Comparison of ENCODE assay signal across 1 cellular context in genomic region chr3:196192036-196193001, GRCh38.
TF ChIP-seq lines count a peak whose summit lies in the region.

No MANE protein-coding gene starts in this region.

TF ChIP-seq in HepG2, 621 proteins besides CTCF, POLR2A, EP300 and RAD21:
- TF ChIP-seq SAP130 (CRISPR knock-in tag; IDR thresholded peaks at IDR 0.05; ENCODE audit: low read depth), result peak; percentile 76
- TF ChIP-seq BRD4 (CRISPR knock-in tag; IDR thresholded peaks at IDR 0.05), result no peak
- peak; percentile 34; the same call in 1 of the 2 replicates for TF ChIP-seq MED1 (CRISPR knock-in tag; IDR thresholded peaks at IDR 0.05)
- TF ChIP-seq STAG1 (CRISPR knock-in tag; IDR thresholded peaks at IDR 0.05), result peak; percentile 55
- TF ChIP-seq HIC2 (CRISPR knock-in tag; IDR thresholded peaks at IDR 0.05; ENCODE audit: low read depth), result 0 out of 2 replicates have a peak, but pooled peaks have one; percentile 29
- peak in 1 of 2 experiments; percentile 27; a peak in 1 of 4 replicates for TF ChIP-seq HMGXB4 (CRISPR knock-in tag; IDR thresholded peaks at IDR 0.05; ENCODE audit: borderline replicate concordance in 1 of 2, low read depth in 1 of 2)
- TF ChIP-seq MEF2D (CRISPR knock-in tag; IDR thresholded peaks at IDR 0.05), result 0 out of 2 replicates have a peak, but pooled peaks have one; percentile 27
- peak; percentile 47; the same call in 1 of the 2 replicates for TF ChIP-seq TARDBP (CRISPR knock-in tag; IDR thresholded peaks at IDR 0.05)
- TF ChIP-seq MIXL1 (CRISPR knock-in tag; IDR thresholded peaks at IDR 0.05), result 0 out of 2 replicates have a peak, but pooled peaks have one; percentile 31
- 0 out of 2 replicates have a peak, but pooled peaks have one; percentile 42 for TF ChIP-seq FOXC1 (CRISPR knock-in tag; IDR thresholded peaks at IDR 0.05; ENCODE audit: borderline replicate concordance)
- no peak for TF ChIP-seq ATF1 (CRISPR knock-in tag; IDR thresholded peaks at IDR 0.05)
- no peak for TF ChIP-seq ZBTB39 (CRISPR knock-in tag; IDR thresholded peaks at IDR 0.05)
- 0 out of 2 replicates have a peak, but pooled peaks have one; percentile 71 for TF ChIP-seq NRL (CRISPR knock-in tag; IDR thresholded peaks at IDR 0.05; ENCODE audit: borderline replicate concordance)
- TF ChIP-seq ZNF24 (IDR thresholded peaks at IDR 0.05), result no peak
- TF ChIP-seq ZFY (CRISPR knock-in tag; IDR thresholded peaks at IDR 0.05), result 0 out of 2 replicates have a peak, but pooled peaks have one; percentile 39
- 0 out of 2 replicates have a peak, but pooled peaks have one; percentile 36 for TF ChIP-seq YEATS4 (CRISPR knock-in tag; IDR thresholded peaks at IDR 0.05; ENCODE audit: borderline replicate concordance)
- TF ChIP-seq KDM2A (CRISPR knock-in tag; IDR thresholded peaks at IDR 0.05; ENCODE audit: borderline replicate concordance, low read depth), result 0 out of 2 replicates have a peak, but pooled peaks have one; percentile 20
- TF ChIP-seq TEAD3 (CRISPR knock-in tag; optimal IDR thresholded peaks at IDR 0.05; ENCODE audit: borderline replicate concordance), result peak; percentile 7
- 0 out of 2 replicates have a peak, but pooled peaks have one; percentile 32 for TF ChIP-seq ZNF891 (CRISPR knock-in tag; IDR thresholded peaks at IDR 0.05)
- peak; percentile 30; the same call in 1 of the 2 replicates for TF ChIP-seq ETV5 (CRISPR knock-in tag; IDR thresholded peaks at IDR 0.05; ENCODE audit: borderline replicate concordance)
- no peak for TF ChIP-seq ZNF615 (CRISPR knock-in tag; IDR thresholded peaks at IDR 0.05; ENCODE audit: borderline replicate concordance)
- 0 out of 2 replicates have a peak, but pooled peaks have one; percentile 42 for TF ChIP-seq ZNF512 (CRISPR knock-in tag; IDR thresholded peaks at IDR 0.05)
- no peak for TF ChIP-seq ZNF350 (CRISPR knock-in tag; IDR thresholded peaks at IDR 0.05; ENCODE audit: borderline replicate concordance, low read depth)
- TF ChIP-seq POLR2AphosphoS2 (IDR thresholded peaks at IDR 0.05; ENCODE audit: low read depth, low read length), result no peak
- TF ChIP-seq ARID4A (CRISPR knock-in tag; IDR thresholded peaks at IDR 0.05; ENCODE audit: borderline replicate concordance), result 0 out of 2 replicates have a peak, but pooled peaks have one; percentile 18
- 0 out of 2 replicates have a peak, but pooled peaks have one; percentile 30 for TF ChIP-seq MTERF4 (CRISPR knock-in tag; IDR thresholded peaks at IDR 0.05)
- peak; percentile 31; the same call in 1 of the 2 replicates for TF ChIP-seq UBTF (CRISPR knock-in tag; IDR thresholded peaks at IDR 0.05)
- peak; percentile 90 for TF ChIP-seq ZFX (CRISPR knock-in tag; IDR thresholded peaks at IDR 0.05; ENCODE audit: low read depth)
- TF ChIP-seq ZNF687 (CRISPR knock-in tag; IDR thresholded peaks at IDR 0.05), result peak; percentile 78
